1 cellular context compared by ENCODE assay signal in the genomic region with DNA sequence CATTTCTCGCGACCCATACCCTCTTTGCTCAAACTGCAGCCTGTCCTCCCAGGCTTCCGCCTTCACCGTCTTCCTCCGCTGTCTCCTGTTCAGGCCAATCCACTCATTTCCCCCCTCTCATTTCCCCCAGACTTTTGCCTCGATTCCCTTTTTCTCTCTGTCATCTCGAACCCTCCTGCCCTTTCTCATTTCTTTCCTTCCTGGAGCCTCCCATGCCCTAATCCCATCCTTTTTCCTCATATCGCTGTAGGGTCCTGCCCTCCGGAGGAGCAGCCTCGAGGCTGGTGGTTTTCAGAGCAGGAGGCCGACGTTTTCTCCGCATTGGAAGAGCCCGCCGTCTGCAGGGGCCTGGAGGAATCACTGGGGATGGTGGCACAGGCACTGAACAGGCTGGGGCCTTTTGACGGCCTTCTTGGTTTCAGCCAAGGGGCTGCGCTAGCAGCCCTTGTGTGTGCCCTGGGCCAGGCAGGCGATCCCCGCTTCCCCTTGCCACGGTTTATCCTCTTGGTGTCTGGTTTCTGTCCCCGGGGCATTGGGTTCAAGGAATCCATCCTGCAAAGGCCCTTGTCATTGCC.
TF ChIP-seq lines count a peak whose summit lies in the region.

No MANE protein-coding gene starts in this region.

TF ChIP-seq in IMR-90, 13 proteins besides CTCF, POLR2A, EP300 and RAD21:
- TF ChIP-seq RFX5 (IDR thresholded peaks at IDR 0.05; ENCODE audit: low read depth, low read length) (no peak), CEBPB (IDR thresholded peaks at IDR 0.05; ENCODE audit: low read depth, low read length) (no peak), SMC3 (IDR thresholded peaks at IDR 0.05; ENCODE audit: low read depth, low read length) (no peak; the same call in 1 of the 2 replicates), MAZ (IDR thresholded peaks at IDR 0.05; ENCODE audit: borderline replicate concordance, low read depth, low read length) (no peak), BHLHE40 (IDR thresholded peaks at IDR 0.05; ENCODE audit: low read depth, low read length) (no peak), MAFK (IDR thresholded peaks at IDR 0.05; ENCODE audit: low read depth, low read length) (no peak)
